In the genomic region with DNA sequence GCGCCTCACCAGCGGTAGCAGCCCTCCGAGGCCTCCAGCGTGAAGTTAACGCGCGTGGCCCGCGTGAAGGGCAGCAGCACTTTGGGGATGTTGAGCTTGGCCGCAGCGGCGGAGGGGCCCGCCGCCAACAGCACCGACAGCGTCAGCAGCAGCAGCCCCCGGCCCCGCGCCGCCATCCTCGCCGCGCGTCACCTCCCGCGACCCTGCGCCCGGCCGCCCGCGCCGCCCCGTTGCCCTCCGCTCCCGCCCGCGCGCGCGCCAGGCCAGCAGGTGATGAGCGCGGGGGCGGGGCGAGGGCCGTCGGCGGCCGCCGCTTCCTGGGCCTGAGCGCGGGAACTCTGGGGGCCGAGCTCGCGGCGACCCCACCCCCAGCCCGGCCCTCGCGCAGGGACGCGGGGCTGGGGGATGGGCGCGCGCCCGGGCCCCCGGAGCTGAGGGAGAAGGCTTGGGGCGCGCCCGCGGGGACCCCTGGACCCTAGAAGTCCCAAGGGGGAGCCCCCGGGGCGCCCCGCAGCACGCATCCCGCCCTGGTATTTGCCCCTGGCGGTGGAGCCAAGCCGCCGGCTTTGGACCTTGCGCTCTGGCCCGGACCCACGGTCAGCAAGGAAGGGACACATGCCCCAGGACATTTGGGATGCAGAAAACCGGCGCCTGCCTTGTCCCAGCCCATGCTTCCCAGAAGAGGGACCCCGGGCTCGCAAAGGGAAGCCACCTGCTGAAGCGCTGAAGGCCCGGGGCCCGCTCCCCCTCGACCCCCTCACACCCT, we compare ENCODE assay signal across 8 cellular contexts. TPM values are rescaled to one million over a fixed set of nuclear protein-coding genes. Genes with fewer than 3 reads are reported as not detected.
DNase-seq lines count a peak whose midpoint lies in the region; FAIRE-seq and TF ChIP-seq lines count a peak whose summit lies in the region.

A gene (minus strand): TSS at position 272 of the 766 bp plus-strand sequence. CDS start 96 bp downstream, at position 176.

- 0 out of 2 replicates have a peak, but pooled peaks have one; percentile 40 for TF ChIP-seq POLR2A in GM12891 (IDR thresholded peaks at IDR 0.05; ENCODE audit: low read depth, low read length)

- H3K9ac ChIP-seq in subcutaneous abdominal adipose tissue (ENCODE audit: low read length in 5 of 5): peak within 1 kb of the TSS in 1 of 5 donors; percentile 23

- intact Hi-C loops in dendritic cell treated with granulocyte-macrophage colony-stimulating factor and Interleukin-4, amounts not matched to agents 40 ng/mL and 50 ng/mL, for 4 days (cut with micrococcal nuclease): no loop called here

- H3K4me3 ChIP-seq in H7 (ENCODE audit: insufficient read depth, low read depth, low read length) (peak within 1 kb of the TSS; percentile 79), MG63 (peak within 1 kb of the TSS; percentile 50), WERI-Rb-1 (ENCODE audit: low read depth, low read length) (peak within 1 kb of the TSS; percentile 70), muscle layer of duodenum (ENCODE audit: low read depth in 1 of 2, low read length in 2 of 2) (peak within 1 kb of the TSS; percentile 57 to 58), subcutaneous abdominal adipose tissue (ENCODE audit: low read depth in 1 of 5, low read length in 5 of 5) (peak within 1 kb of the TSS in 4 of 5 donors; percentile 22 to 61 (median 54))

- no peaks in the 10 kb centered on the region for H3K9me3 Mint-ChIP-seq in dendritic cell treated with granulocyte-macrophage colony-stimulating factor and Interleukin-4, amounts not matched to agents 40 ng/mL and 50 ng/mL, for 4 days

- H3K27me3 Mint-ChIP-seq in dendritic cell treated with granulocyte-macrophage colony-stimulating factor and Interleukin-4, amounts not matched to agents 40 ng/mL and 50 ng/mL, for 4 days: no peaks in the 10 kb centered on the region

- FAIRE-seq in GM12891 (lab: Jason Lieb, UNC): peak; percentile 76

- H3K4me1 Mint-ChIP-seq in dendritic cell treated with granulocyte-macrophage colony-stimulating factor and Interleukin-4, amounts not matched to agents 40 ng/mL and 50 ng/mL, for 4 days (ENCODE audit: low read depth): peaks cover 52% of the 10 kb centered on the region

- peaks cover 6% of the 10 kb centered on the region for H3K36me3 Mint-ChIP-seq in dendritic cell treated with granulocyte-macrophage colony-stimulating factor and Interleukin-4, amounts not matched to agents 40 ng/mL and 50 ng/mL, for 4 days (ENCODE audit: low read depth)

- H3K36me3 ChIP-seq in H7 (replicated peaks; ENCODE audit: control insufficient read depth, insufficient read depth, low read length): no peaks in the 10 kb centered on the region
- H3K36me3 ChIP-seq in MG63: no peaks in the 10 kb centered on the region
- peaks cover 25% of the 10 kb centered on the region for H3K36me3 ChIP-seq in WERI-Rb-1
- H3K36me3 ChIP-seq in muscle layer of duodenum (ENCODE audit: control insufficient read depth in 1 of 2, insufficient read depth in 2 of 2, low read length in 2 of 2): no peaks in the 10 kb centered on the region
- H3K36me3 ChIP-seq in subcutaneous abdominal adipose tissue (ENCODE audit: control insufficient read depth in 5 of 5, insufficient read depth in 5 of 5, low read length in 5 of 5): no peaks in the 10 kb centered on the region

- DNase-seq in GM12891 (ENCODE audit: insufficient read length, low spot score): peak; percentile 78
- DNase-seq in H7: peak; percentile 97
- DNase-seq in MG63: peak; percentile 38
- peak; percentile 82 for DNase-seq in WERI-Rb-1
- DNase-seq in cortex of kidney (lab: John Stamatoyannopoulos, UW): no peak

- H3K4me3 Mint-ChIP-seq in dendritic cell treated with granulocyte-macrophage colony-stimulating factor and Interleukin-4, amounts not matched to agents 40 ng/mL and 50 ng/mL, for 4 days: peak within 1 kb of the TSS; percentile 83

- H3K27me3 ChIP-seq in H7 (ENCODE audit: control insufficient read depth, insufficient read depth, low read length) (peaks cover 6% of the 10 kb centered on the region; the same call in 1 of the 2 replicates), MG63 (no peaks in the 10 kb centered on the region), WERI-Rb-1 (ENCODE audit: insufficient read depth, low read depth, severe bottlenecking) (no peaks in the 10 kb centered on the region), muscle layer of duodenum (ENCODE audit: low read depth, low read length) (no peaks in the 10 kb centered on the region), subcutaneous abdominal adipose tissue (ENCODE audit: control insufficient read depth in 5 of 5, insufficient read depth in 4 of 5, low read length in 5 of 5) (peaks cover 14 to 32% (median 14%) of the 10 kb centered on the region in 5 donors)

- H3K27ac Mint-ChIP-seq in dendritic cell treated with granulocyte-macrophage colony-stimulating factor and Interleukin-4, amounts not matched to agents 40 ng/mL and 50 ng/mL, for 4 days: peak within 1 kb of the TSS; percentile 88

- TF ChIP-seq CTCF in WERI-Rb-1 (IDR thresholded peaks at IDR 0.05; ENCODE audit: low read depth, low read length): peak; percentile 24; the same call in 1 of the 2 replicates

- H3K27ac ChIP-seq in WERI-Rb-1 (peak within 1 kb of the TSS; percentile 92), muscle layer of duodenum (ENCODE audit: low read length) (peak within 1 kb of the TSS; percentile 2), subcutaneous abdominal adipose tissue (ENCODE audit: low read depth, low read length) (no peak within 1 kb of the TSS)

- no peaks in the 10 kb centered on the region for H3K9me3 ChIP-seq in MG63
- no peaks in the 10 kb centered on the region for H3K9me3 ChIP-seq in WERI-Rb-1 (ENCODE audit: severe bottlenecking)
- H3K9me3 ChIP-seq in muscle layer of duodenum (ENCODE audit: control insufficient read depth in 1 of 2, low read length in 2 of 2): no peaks in the 10 kb centered on the region
- peaks cover 0 to 3% (median 0%) of the 10 kb centered on the region in 5 donors for H3K9me3 ChIP-seq in subcutaneous abdominal adipose tissue (ENCODE audit: control insufficient read depth in 5 of 5, low read length in 5 of 5)

- H3K4me1 ChIP-seq in muscle layer of duodenum (ENCODE audit: control insufficient read depth in 1 of 2, insufficient read depth in 2 of 2, low read length in 2 of 2): peaks cover 0 to 15% of the 10 kb centered on the region in 2 donors
- H3K4me1 ChIP-seq in subcutaneous abdominal adipose tissue (ENCODE audit: control insufficient read depth in 5 of 5, insufficient read depth in 5 of 5, low read length in 5 of 5): peaks cover 0 to 15% (median 11%) of the 10 kb centered on the region in 5 donors

TF ChIP-seq in GM12891, 5 proteins besides CTCF, POLR2A, EP300 and RAD21:
- TF ChIP-seq SPI1 (IDR thresholded peaks at IDR 0.05; ENCODE audit: low read depth, low read length) (no peak), POU2F2 (IDR thresholded peaks at IDR 0.05; ENCODE audit: low read depth, low read length) (no peak), PAX5 (IDR thresholded peaks at IDR 0.05; ENCODE audit: insufficient read depth, low read length, severe bottlenecking) (no peak), POLR2AphosphoS5 (IDR thresholded peaks at IDR 0.05; ENCODE audit: low read depth, low read length) (no peak), TAF1 (IDR thresholded peaks at IDR 0.05; ENCODE audit: low read depth, low read length) (no peak)

RNA-seq across cellular contexts. Expression of the gene that starts here (rescaled TPM):
- polyA plus RNA-seq in GM12891 (2012; ENCODE audit: low read depth, missing spikeins): 43.7 TPM
- total RNA-seq in H7 (2014; rRNA removed; shearing (Covaris generic)): 40.1 and 50.3 TPM in 2 replicates
- total RNA-seq in MG63 (2014; rRNA removed; shearing (Covaris generic); ENCODE audit: low replicate concordance): 14.6 and 16.4 TPM in 2 replicates
